In genomic region chr1:214386747-214387146, GRCh38 we compare ENCODE assay signal across 11 cellular contexts.
DNase-seq lines count a peak whose midpoint lies in the region; ATAC-seq and TF ChIP-seq lines count a peak whose summit lies in the region.
"Had no signal": no experiment of that assay in that cellular context is flagged by ENCODE, and none has a peak within 500 bp of the region (broad histone marks: within the 10 kb centered on the region; RNA-seq: fewer than 3 reads in every experiment).

No MANE protein-coding gene starts in this region.

- TF ChIP-seq CTCF in fibroblast of mammary gland (conservative IDR thresholded peaks at IDR 0.05; ENCODE audit: control insufficient read depth, insufficient read depth, low read depth, low read length) = no peak

- H3K27ac ChIP-seq in SJSA1 (peak overlapping the region; percentile 52), skeletal muscle tissue (ENCODE audit: low read depth, low read length) (peak overlapping the region; percentile 9)

- peaks cover 69% of the 10 kb centered on the region for H3K36me3 ChIP-seq in SJSA1
- peaks cover 30 to 46% (median 39%) of the 10 kb centered on the region in 3 donors for H3K36me3 ChIP-seq in skeletal muscle tissue (ENCODE audit: control insufficient read depth in 3 of 3, insufficient read depth in 3 of 3, low read length in 3 of 3)

- peak overlapping the region in 1 of 3 donors; percentile 19 for H3K9ac ChIP-seq in skeletal muscle tissue (ENCODE audit: low read depth in 1 of 3, low read length in 3 of 3)

- H3K9me3 ChIP-seq in SJSA1 (replicated peaks) (no peaks in the 10 kb centered on the region), skeletal muscle tissue (ENCODE audit: control insufficient read depth in 3 of 3, low read length in 3 of 3) (no peaks in the 10 kb centered on the region)

- no peak for DNase-seq in activated CD4-positive, CD25-positive, alpha-beta regulatory T cell (lab: John Stamatoyannopoulos, UW)
- DNase-seq in SJSA1 (ENCODE audit: low read depth in 1 of 2, low spot score in 2 of 2) = peak; percentile 76 to 82
- DNase-seq in fibroblast of mammary gland (ENCODE audit: low read depth) = peak; percentile 80
- DNase-seq in NCI-H146 (lab: John Stamatoyannopoulos, UW) = no peak
- DNase-seq: activated CD8-positive, alpha-beta memory T cell treated with anti-CD3 and anti-CD28 coated beads, Interleukin-2, amount 10 ng/mL, durations not matched to agents 7 days and 5 days; NCI-H524 had no signal

- peak; percentile 21 to 60 for ATAC-seq in activated CD4-positive, CD25-positive, alpha-beta regulatory T cell treated with anti-CD3 and anti-CD28 coated beads, Interleukin-2, amount 50 U/mL, for 24 hours
- no peak for ATAC-seq in HG02623 (IDR thresholded peaks at IDR 0.05; ENCODE audit: unreplicated experiment)
- ATAC-seq in HG02884 (IDR thresholded peaks at IDR 0.05; ENCODE audit: unreplicated experiment) = no peak
- ATAC-seq: activated CD8-positive, alpha-beta memory T cell treated with anti-CD3 and anti-CD28 coated beads, Interleukin-2, amount 10 ng/mL, durations not matched to agents 7 days and 5 days; left lobe of liver had no signal

- H3K4me1 ChIP-seq in SJSA1 (replicated peaks) (peaks cover 33% of the 10 kb centered on the region), skeletal muscle tissue (ENCODE audit: control insufficient read depth in 3 of 3, insufficient read depth in 3 of 3, low read length in 3 of 3) (no peaks in the 10 kb centered on the region)

- no peaks in the 10 kb centered on the region for H3K27me3 ChIP-seq in SJSA1 (replicated peaks)
- no peaks in the 10 kb centered on the region for H3K27me3 ChIP-seq in skeletal muscle tissue (ENCODE audit: control insufficient read depth in 3 of 3, insufficient read depth in 3 of 3, low read length in 3 of 3)

- no peak overlapping the region for H3K4me3 ChIP-seq in SJSA1
- no peak overlapping the region for H3K4me3 ChIP-seq in fibroblast of mammary gland (ENCODE audit: control insufficient read depth, low read depth, low read length)
- no peak overlapping the region for H3K4me3 ChIP-seq in skeletal muscle tissue (ENCODE audit: low read length in 3 of 3)

Comparison
In these comparisons a context has a peak if more than half of its experiments do, and no peak if none do; other contexts are left out.
1. ATAC-seq: peak in activated CD4-positive, CD25-positive, alpha-beta regulatory T cell treated with anti-CD3 and anti-CD28 coated beads, Interleukin-2, amount 50 U/mL, for 24 hours (2 of 2); none in HG02623 (single experiment) and HG02884 (single experiment).
2. DNase-seq: peak in SJSA1 (2 of 2) and fibroblast of mammary gland (single experiment); none in activated CD4-positive, CD25-positive, alpha-beta regulatory T cell (0 of 4) and NCI-H146 (single experiment).